Comparison of ENCODE assay signal across 8 cellular contexts in genomic region chr10:43421201-43421507, GRCh38. TPM values are rescaled to one million over a fixed set of nuclear protein-coding genes. Genes with fewer than 3 reads are reported as not detected.
A peak's percentile ranks its signal among the peaks of the same experiment; 100 is the strongest.
DNase-seq lines count a peak whose midpoint lies in the region; ATAC-seq and TF ChIP-seq lines count a peak whose summit lies in the region.

No MANE protein-coding gene starts in this region.

- H3K9me3 ChIP-seq in SK-N-MC (ENCODE audit: low read depth, low read length) (no peaks in the 10 kb centered on the region), skeletal muscle satellite cell (replicated peaks; ENCODE audit: low read length) (no peaks in the 10 kb centered on the region)

- peak overlapping the region; percentile 91 for H3K27ac ChIP-seq in SK-N-MC

- peak; percentile 18 for ATAC-seq in GM18873 (IDR thresholded peaks at IDR 0.05; ENCODE audit: low FRiP score, unreplicated experiment)
- no peak for ATAC-seq in HG02885 (IDR thresholded peaks at IDR 0.05; ENCODE audit: poor library complexity, unreplicated experiment)
- no peak for ATAC-seq in GM19351 (IDR thresholded peaks at IDR 0.05; ENCODE audit: unreplicated experiment)
- no peak for ATAC-seq in GM18520 (IDR thresholded peaks at IDR 0.05; ENCODE audit: unreplicated experiment)
- no peak for ATAC-seq in GM21619 (IDR thresholded peaks at IDR 0.05; ENCODE audit: unreplicated experiment)

- H3K36me3 ChIP-seq in SK-N-MC (ENCODE audit: insufficient read depth, low read length) (no peaks in the 10 kb centered on the region), skeletal muscle satellite cell (ENCODE audit: insufficient read depth, low read length) (no peaks in the 10 kb centered on the region)

- H3K9ac ChIP-seq in SK-N-MC (ENCODE audit: insufficient read length) (peak overlapping the region; percentile 47), skeletal muscle satellite cell (ENCODE audit: low read depth, low read length) (peak overlapping the region; percentile 89)

- no peak for TF ChIP-seq CTCF in fibroblast of pulmonary artery (IDR thresholded peaks at IDR 0.05; ENCODE audit: low read length, missing control alignments)

- H3K4me3 ChIP-seq in SK-N-MC (peak overlapping the region; percentile 62; the same call in 1 of the 2 replicates), fibroblast of pulmonary artery (replicated peaks; ENCODE audit: low read depth, low read length) (peak overlapping the region; percentile 57), skeletal muscle satellite cell (ENCODE audit: low read length) (peak overlapping the region; percentile 72)

- H3K4me1 ChIP-seq in skeletal muscle satellite cell (ENCODE audit: control insufficient read depth, insufficient read depth, low read length), result peaks cover 15% of the 10 kb centered on the region

- DNase-seq in SK-N-MC (ENCODE audit: low read depth, low spot score) (no peak), fibroblast of pulmonary artery (ENCODE audit: low read depth) (no peak)

- H3K27me3 ChIP-seq in skeletal muscle satellite cell (ENCODE audit: control insufficient read depth, insufficient read depth, low read length), result no peaks in the 10 kb centered on the region

- peak overlapping the region; percentile 91 for H3K4me2 ChIP-seq in skeletal muscle satellite cell (ENCODE audit: low read length)

RNA-seq across cellular contexts. Expression of gene HNRNPF, which starts 12.2 kb away (rescaled TPM):
- 187 and 212 TPM in 2 replicates for total RNA-seq in skeletal muscle satellite cell (2012; rRNA removed)

RNA-seq across cellular contexts. Expression of gene ZNF487, which starts 15.8 kb away (rescaled TPM):
- 2.8 and 3.5 TPM in 2 replicates for total RNA-seq in skeletal muscle satellite cell (2012; rRNA removed)

RNA-seq across cellular contexts. Expression of gene FXYD4, which starts 49.7 kb away (rescaled TPM):
- not detected in 2 replicates for total RNA-seq in skeletal muscle satellite cell (2012; rRNA removed)
